In genomic region chr6:155078331-155078745, GRCh38 we compare ENCODE assay signal across 12 cellular contexts.
DNase-seq lines count a peak whose midpoint lies in the region; ATAC-seq and TF ChIP-seq lines count a peak whose summit lies in the region.
"Had no signal": no experiment of that assay in that cellular context is flagged by ENCODE, and none has a peak within 500 bp of the region (broad histone marks: within the 10 kb centered on the region; RNA-seq: fewer than 3 reads in every experiment).

No MANE protein-coding gene starts in this region.

- no peaks in the 10 kb centered on the region for H3K9me3 ChIP-seq in PC-3 (ENCODE audit: low read length)
- H3K9me3 ChIP-seq in esophagus muscularis mucosa, result no peaks in the 10 kb centered on the region
- no peaks in the 10 kb centered on the region for H3K9me3 ChIP-seq in sigmoid colon
- H3K9me3 ChIP-seq: suprapubic skin had no signal

- ATAC-seq in PC-3, result no peak
- no peak for ATAC-seq in HG03469 (IDR thresholded peaks at IDR 0.05; ENCODE audit: unreplicated experiment)
- no peak for ATAC-seq in HG02970 (IDR thresholded peaks at IDR 0.05; ENCODE audit: low FRiP score, unreplicated experiment)
- ATAC-seq: CD8-positive, alpha-beta T cell had no signal

- no peak overlapping the region for H3K4me2 ChIP-seq in PC-3 (ENCODE audit: low read length)

- no peaks in the 10 kb centered on the region for H4K20me1 ChIP-seq in PC-3 (ENCODE audit: low read length)

- no peaks in the 10 kb centered on the region for H3K9me2 ChIP-seq in PC-3 (replicated peaks; ENCODE audit: low read length)

- H3K9ac ChIP-seq in PC-3 (ENCODE audit: low read length), result no peak overlapping the region

- H2AFZ ChIP-seq in PC-3 (ENCODE audit: low read length), result no peak overlapping the region

- TF ChIP-seq EP300 in esophagus muscularis mucosa (IDR thresholded peaks at IDR 0.05), result no peak
- no peak for TF ChIP-seq EP300 in sigmoid colon (IDR thresholded peaks at IDR 0.05)

- H3F3A ChIP-seq in PC-3 (ENCODE audit: low read length, unreplicated experiment), result no peaks in the 10 kb centered on the region

- peaks cover 4% of the 10 kb centered on the region for H3K4me1 ChIP-seq in PC-3 (ENCODE audit: insufficient read depth, low read length)
- no peaks in the 10 kb centered on the region for H3K4me1 ChIP-seq in esophagus muscularis mucosa
- peaks cover 0 to 27% (median 20%) of the 10 kb centered on the region in 4 donors for H3K4me1 ChIP-seq in sigmoid colon
- H3K4me1 ChIP-seq: suprapubic skin had no signal

- 58% methylated on average over 7 of the region's 8 CpGs for WGBS in esophagus muscularis mucosa
- 73 to 76% methylated on average over 8 of the region's 8 CpGs for WGBS in sigmoid colon, 2 donors

- no peaks in the 10 kb centered on the region for H3K27me3 ChIP-seq in PC-3 (ENCODE audit: low read length)
- no peaks in the 10 kb centered on the region for H3K27me3 ChIP-seq in esophagus muscularis mucosa
- no peaks in the 10 kb centered on the region for H3K27me3 ChIP-seq in sigmoid colon
- H3K27me3 ChIP-seq: suprapubic skin had no signal

- intact Hi-C loops in PC-3 (cut with micrococcal nuclease) (no loop called here), esophagus muscularis mucosa (cut with DNase I) (no loop called here), sigmoid colon (cut with DNase I) (no loop called here)

- POLR2A ChIA-PET in PC-3 (lab: Charles Lee; ENCODE audit: unreplicated experiment), result no interaction called here

- DNase-seq in HUDEP-2 (lab: John Stamatoyannopoulos, UW; ENCODE audit: unreplicated experiment in 76 of 76) (peak in 45 of 76 experiments; percentile 6 to 61 (median 30)), PC-3 (no peak), esophagus muscularis mucosa (ENCODE audit: extremely low spot score) (peak; percentile 89), sigmoid colon (no peak), SHP77 (lab: John Stamatoyannopoulos, UW) (no peak), NCI-H128 (lab: John Stamatoyannopoulos, UW; ENCODE audit: unreplicated experiment) (no peak)
- DNase-seq: CD8-positive, alpha-beta T cell; NCI-H1048; NCI-H526 treated with DMSO at 0.1 percent for 48 hours had no signal

- H3K79me2 ChIP-seq in PC-3 (ENCODE audit: low read length), result no peaks in the 10 kb centered on the region

- CTCF ChIA-PET in PC-3 (lab: Charles Lee), result no interaction called here

- no TSS peak for BruUV-seq in PC-3 (replicated peaks; lab: Mats Ljungman, UMichigan)

- TF ChIP-seq POLR2A in esophagus muscularis mucosa (IDR thresholded peaks at IDR 0.05; ENCODE audit: low read depth) (no peak), sigmoid colon (IDR thresholded peaks at IDR 0.05) (no peak)

- H3K36me3 ChIP-seq in PC-3 (ENCODE audit: low read depth, low read length) (no peaks in the 10 kb centered on the region), esophagus muscularis mucosa (no peaks in the 10 kb centered on the region), sigmoid colon (no peaks in the 10 kb centered on the region)
- H3K36me3 ChIP-seq: suprapubic skin had no signal

- H3K27ac ChIP-seq in PC-3 (ENCODE audit: low read length) (peak overlapping the region; percentile 80), esophagus muscularis mucosa (replicated peaks in 1 of 4) (no peak overlapping the region), sigmoid colon (peak overlapping the region in 3 of 4 donors; percentile 58 to 74 (median 65))
- H3K27ac ChIP-seq: suprapubic skin had no signal

- TF ChIP-seq CTCF in PC-3 (conservative IDR thresholded peaks at IDR 0.05; ENCODE audit: low read depth, low read length), result no peak
- TF ChIP-seq CTCF in esophagus muscularis mucosa (IDR thresholded peaks at IDR 0.05), result no peak
- no peak for TF ChIP-seq CTCF in sigmoid colon (IDR thresholded peaks at IDR 0.05)

- no peak overlapping the region for H3K4me3 ChIP-seq in PC-3 (ENCODE audit: low read length)
- no peak overlapping the region for H3K4me3 ChIP-seq in esophagus muscularis mucosa
- no peak overlapping the region for H3K4me3 ChIP-seq in sigmoid colon
- H3K4me3 ChIP-seq: suprapubic skin had no signal

Comparison
In these comparisons a context has a peak if more than half of its experiments do, and no peak if none do; other contexts are left out.
1. DNase-seq: peak in HUDEP-2 (45 of 76) and esophagus muscularis mucosa (single experiment); none in PC-3 (single experiment), sigmoid colon (single experiment), SHP77 (0 of 2) and NCI-H128 (single experiment).
2. H3K27ac ChIP-seq: peak in PC-3 (single experiment) and sigmoid colon (3 of 4); none in esophagus muscularis mucosa (0 of 4).